26 cellular contexts compared by ENCODE assay signal in the genomic region with DNA sequence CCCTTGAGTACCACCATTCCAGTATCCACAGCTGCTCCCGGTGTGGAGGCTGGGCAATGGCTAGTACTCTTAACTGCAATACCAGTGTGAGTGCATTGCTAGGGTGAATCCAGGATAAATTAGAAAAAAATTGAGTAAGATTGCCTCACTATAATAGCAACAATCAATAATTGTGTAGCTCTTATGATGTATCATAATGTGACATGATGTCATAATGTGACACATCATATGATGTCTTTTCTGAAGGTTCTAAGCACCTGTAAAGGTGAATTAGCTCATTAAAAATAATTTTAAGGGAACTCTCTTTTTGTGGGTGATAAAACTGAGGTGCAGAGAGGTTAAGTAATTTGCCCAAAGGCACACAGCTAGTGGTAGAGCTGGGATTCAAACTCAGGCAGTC.
"Had no signal": no experiment of that assay in that cellular context is flagged by ENCODE, and none has a peak within 500 bp of the region (broad histone marks: within the 10 kb centered on the region; RNA-seq: fewer than 3 reads in every experiment).

No MANE protein-coding gene starts in this region.

- H3K36me3 ChIP-seq: adrenal gland, colonic mucosa, heart left ventricle had no signal

- H3K4me3 ChIP-seq: adrenal gland, body of pancreas, colonic mucosa, heart left ventricle had no signal

- H3K9me3 Mint-ChIP-seq: activated CD4-positive, alpha-beta T cell treated with anti-CD3 and anti-CD28 coated beads, Interleukin-2, amount 10 ng/mL, durations not matched to agents 7 days and 5 days; activated CD8-positive, alpha-beta T cell treated with anti-CD3 and anti-CD28 coated beads for 36 hours; activated naive CD4-positive, alpha-beta T cell treated with anti-CD3 and anti-CD28 coated beads, Interleukin-2, amount 50 U/mL, for 24 hours; activated naive CD8-positive, alpha-beta T cell treated with anti-CD3 and anti-CD28 coated beads for 36 hours; activated naive CD8-positive, alpha-beta T cell treated with anti-CD3 and anti-CD28 coated beads, Interleukin-2, amount 50 U/mL, for 24 hours; activated T-cell treated with anti-CD3 and anti-CD28 coated beads, Interleukin-2, amount 50 U/mL, for 4 hours; activated T-helper 17 cell treated with anti-CD3 and anti-CD28 coated beads, Interleukin-2, amount 50 U/mL, for 72 hours had no signal

- H3K27ac ChIP-seq: adrenal gland, body of pancreas, colonic mucosa, heart left ventricle had no signal

- H3K27me3 ChIP-seq: adrenal gland, body of pancreas, colonic mucosa had no signal

- H3K4me1 Mint-ChIP-seq: activated CD4-positive, alpha-beta T cell treated with anti-CD3 and anti-CD28 coated beads, Interleukin-2, amount 10 ng/mL, durations not matched to agents 7 days and 5 days; activated naive CD4-positive, alpha-beta T cell treated with anti-CD3 and anti-CD28 coated beads, Interleukin-2, amount 50 U/mL, for 24 hours; activated naive CD8-positive, alpha-beta T cell treated with anti-CD3 and anti-CD28 coated beads for 36 hours; activated naive CD8-positive, alpha-beta T cell treated with anti-CD3 and anti-CD28 coated beads, Interleukin-2, amount 50 U/mL, for 24 hours; activated T-helper 17 cell treated with anti-CD3 and anti-CD28 coated beads, Interleukin-2, amount 50 U/mL, for 72 hours had no signal

- H3K36me3 Mint-ChIP-seq: activated naive CD4-positive, alpha-beta T cell treated with anti-CD3 and anti-CD28 coated beads, Interleukin-2, amount 50 U/mL, for 24 hours; activated naive CD8-positive, alpha-beta T cell treated with anti-CD3 and anti-CD28 coated beads for 36 hours had no signal

- DNase-seq: activated CD4-positive, alpha-beta T cell treated with anti-CD3 and anti-CD28 coated beads for 1 hour; activated CD4-positive, alpha-beta T cell treated with anti-CD3 and anti-CD28 coated beads for 4 hours; activated CD4-positive, alpha-beta T cell treated with anti-CD3 and anti-CD28 coated beads, Interleukin-2, amount 10 ng/mL, durations not matched to agents 7 days and 5 days; activated CD4-positive, alpha-beta T cell treated with anti-CD3 and anti-CD28 coated beads, Interleukin-2, amount 50 U/mL, for 48 hours; activated CD4-positive, CD25-positive, alpha-beta regulatory T cell; activated CD8-positive, alpha-beta memory T cell treated with anti-CD3 and anti-CD28 coated beads for 24 hours; activated CD8-positive, alpha-beta T cell treated with anti-CD3 and anti-CD28 coated beads for 36 hours; activated effector memory CD4-positive, alpha-beta T cell treated with Interleukin-2 at 50 U/mL for 16 hours; activated gamma-delta T cell treated with Interleukin-2 at 50 U/mL for 16 hours; activated naive CD4-positive, alpha-beta T cell treated with Interleukin-2 at 50 U/mL for 16 hours; activated naive CD8-positive, alpha-beta T cell treated with anti-CD3 and anti-CD28 coated beads for 36 hours; activated naive CD8-positive, alpha-beta T cell treated with anti-CD3 and anti-CD28 coated beads, Interleukin-2, amount 50 U/mL, for 24 hours; activated T-cell treated with anti-CD3 and anti-CD28 coated beads, Interleukin-2, amount 50 U/mL, for 4 hours; adrenal gland; amygdala; aorta; body of pancreas; caudate nucleus; colonic mucosa; effector CD8-positive, alpha-beta T cell; foreskin fibroblast; heart left ventricle; T-helper 2 cell had no signal

- ATAC-seq: activated CD8-positive, alpha-beta T cell treated with anti-CD3 and anti-CD28 coated beads for 36 hours; activated naive CD8-positive, alpha-beta T cell treated with anti-CD3 and anti-CD28 coated beads, Interleukin-2, amount 50 U/mL, for 24 hours; activated T-cell treated with anti-CD3 and anti-CD28 coated beads, Interleukin-2, amount 50 U/mL, for 4 hours; activated T-helper 17 cell treated with anti-CD3 and anti-CD28 coated beads, Interleukin-2, amount 50 U/mL, for 72 hours; body of pancreas; esophagus mucosa; heart left ventricle had no signal

- H3K9me3 ChIP-seq: adrenal gland, body of pancreas, colonic mucosa had no signal

- H3K4me3 Mint-ChIP-seq: activated CD4-positive, alpha-beta T cell treated with anti-CD3 and anti-CD28 coated beads, Interleukin-2, amount 10 ng/mL, durations not matched to agents 7 days and 5 days; activated CD8-positive, alpha-beta T cell treated with anti-CD3 and anti-CD28 coated beads for 36 hours; activated naive CD4-positive, alpha-beta T cell treated with anti-CD3 and anti-CD28 coated beads, Interleukin-2, amount 50 U/mL, for 24 hours; activated naive CD8-positive, alpha-beta T cell treated with anti-CD3 and anti-CD28 coated beads for 36 hours; activated naive CD8-positive, alpha-beta T cell treated with anti-CD3 and anti-CD28 coated beads, Interleukin-2, amount 50 U/mL, for 24 hours; activated T-cell treated with anti-CD3 and anti-CD28 coated beads, Interleukin-2, amount 50 U/mL, for 4 hours; activated T-helper 17 cell treated with anti-CD3 and anti-CD28 coated beads, Interleukin-2, amount 50 U/mL, for 72 hours had no signal

- H3K4me1 ChIP-seq: adrenal gland, body of pancreas, colonic mucosa had no signal

- H3K27ac Mint-ChIP-seq: activated CD4-positive, alpha-beta T cell treated with anti-CD3 and anti-CD28 coated beads, Interleukin-2, amount 10 ng/mL, durations not matched to agents 7 days and 5 days; activated CD8-positive, alpha-beta T cell treated with anti-CD3 and anti-CD28 coated beads for 36 hours; activated naive CD4-positive, alpha-beta T cell treated with anti-CD3 and anti-CD28 coated beads, Interleukin-2, amount 50 U/mL, for 24 hours; activated naive CD8-positive, alpha-beta T cell treated with anti-CD3 and anti-CD28 coated beads for 36 hours; activated naive CD8-positive, alpha-beta T cell treated with anti-CD3 and anti-CD28 coated beads, Interleukin-2, amount 50 U/mL, for 24 hours; activated T-helper 17 cell treated with anti-CD3 and anti-CD28 coated beads, Interleukin-2, amount 50 U/mL, for 72 hours had no signal
